1 cellular context compared by ENCODE assay signal in the genomic region with DNA sequence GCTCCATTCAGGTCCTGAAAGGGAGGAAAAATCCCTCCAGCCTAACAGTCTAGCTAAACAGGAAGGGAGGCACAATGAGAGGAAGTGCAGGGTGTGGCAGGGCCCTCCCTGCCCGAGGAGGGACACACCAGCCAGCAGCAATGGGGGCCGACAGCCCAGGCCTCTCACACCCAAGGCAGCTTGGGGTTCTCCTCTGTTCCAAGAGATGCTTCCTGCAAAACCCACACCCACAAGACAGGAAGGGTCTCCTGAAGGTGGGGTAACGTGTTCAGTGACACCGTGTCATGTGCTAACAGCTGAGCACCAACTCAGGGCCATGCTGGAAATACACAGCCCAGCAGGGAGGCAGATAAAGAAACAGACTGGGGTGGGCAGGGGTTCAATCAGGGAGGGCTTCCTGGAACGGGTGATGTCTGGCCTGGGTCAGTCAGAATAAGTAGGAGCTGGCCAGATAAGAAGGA.
TF ChIP-seq lines count a peak whose summit lies in the region.

No MANE protein-coding gene starts in this region.

TF ChIP-seq in K562, 482 proteins besides CTCF, POLR2A, EP300 and RAD21 (continued from another document and continues in another):
- TF ChIP-seq SRF (CRISPR knock-in tag; IDR thresholded peaks at IDR 0.05) (no peak), HDAC3 (IDR thresholded peaks at IDR 0.05; ENCODE audit: borderline replicate concordance, partially characterized antibody) (no peak), RCOR1 (IDR thresholded peaks at IDR 0.05; ENCODE audit: borderline replicate concordance in 1 of 2, low read depth in 2 of 2, low read length in 2 of 2) (no peak), ZNF699 (CRISPR knock-in tag; IDR thresholded peaks at IDR 0.05; ENCODE audit: insufficient replicate concordance) (no peak), ZBTB7A (IDR thresholded peaks at IDR 0.05; ENCODE audit: borderline replicate concordance, control insufficient read depth, low read depth, low read length) (peak; percentile 15; the same call in 1 of the 2 replicates), SPI1 (IDR thresholded peaks at IDR 0.05; ENCODE audit: borderline replicate concordance, low read depth, low read length) (peak; percentile 89), CBFA2T3 (IDR thresholded peaks at IDR 0.05) (0 out of 2 replicates have a peak, but pooled peaks have one; percentile 13), POLR2AphosphoS5 (IDR thresholded peaks at IDR 0.05; ENCODE audit: control insufficient read depth, insufficient read depth, low read depth, low read length) (no peak), DDX20 (tag; IDR thresholded peaks at IDR 0.05; ENCODE audit: low read depth) (no peak), CHD1 (IDR thresholded peaks at IDR 0.05; ENCODE audit: low read length) (no peak), U2AF2 (optimal IDR thresholded peaks at IDR 0.05; ENCODE audit: low read depth, low read length) (no peak), ZBTB1 (CRISPR knock-in tag; IDR thresholded peaks at IDR 0.05; ENCODE audit: borderline replicate concordance, low read depth) (no peak), ZFP36 (IDR thresholded peaks at IDR 0.05; ENCODE audit: low read depth, low read length, partially characterized antibody) (peak; percentile 98), PCBP1 (IDR thresholded peaks at IDR 0.05; ENCODE audit: low read depth, low read length, poor library complexity, severe bottlenecking) (no peak), NFRKB (IDR thresholded peaks at IDR 0.05; ENCODE audit: low read depth) (no peak), RB1 (IDR thresholded peaks at IDR 0.05; ENCODE audit: low read depth) (no peak), RBM22 (IDR thresholded peaks at IDR 0.05; ENCODE audit: low read depth, low read length, poor library complexity, severe bottlenecking) (no peak), ZNF780A (CRISPR knock-in tag; IDR thresholded peaks at IDR 0.05) (no peak), BCOR (IDR thresholded peaks at IDR 0.05) (peak; percentile 25; the same call in 1 of the 2 replicates), ZNF253 (CRISPR knock-in tag; conservative IDR thresholded peaks at IDR 0.05) (no peak), CTBP1 (IDR thresholded peaks at IDR 0.05; ENCODE audit: borderline replicate concordance) (peak; percentile 14; the same call in 1 of the 2 replicates), ZC3H4 (CRISPR knock-in tag; IDR thresholded peaks at IDR 0.05; ENCODE audit: borderline replicate concordance) (0 out of 2 replicates have a peak, but pooled peaks have one; percentile 34), SNRNP70 (optimal IDR thresholded peaks at IDR 0.05; ENCODE audit: low read depth, low read length) (no peak), NFE2 (IDR thresholded peaks at IDR 0.05; ENCODE audit: low read depth) (no peak)
- TF ChIP-seq, protein P1, sequence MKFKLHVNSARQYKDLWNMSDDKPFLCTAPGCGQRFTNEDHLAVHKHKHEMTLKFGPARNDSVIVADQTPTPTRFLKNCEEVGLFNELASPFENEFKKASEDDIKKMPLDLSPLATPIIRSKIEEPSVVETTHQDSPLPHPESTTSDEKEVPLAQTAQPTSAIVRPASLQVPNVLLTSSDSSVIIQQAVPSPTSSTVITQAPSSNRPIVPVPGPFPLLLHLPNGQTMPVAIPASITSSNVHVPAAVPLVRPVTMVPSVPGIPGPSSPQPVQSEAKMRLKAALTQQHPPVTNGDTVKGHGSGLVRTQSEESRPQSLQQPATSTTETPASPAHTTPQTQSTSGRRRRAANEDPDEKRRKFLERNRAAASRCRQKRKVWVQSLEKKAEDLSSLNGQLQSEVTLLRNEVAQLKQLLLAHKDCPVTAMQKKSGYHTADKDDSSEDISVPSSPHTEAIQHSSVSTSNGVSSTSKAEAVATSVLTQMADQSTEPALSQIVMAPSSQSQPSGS (CRISPR knock-in tag; IDR thresholded peaks at IDR 0.05): no peak
- TF ChIP-seq, protein P2, sequence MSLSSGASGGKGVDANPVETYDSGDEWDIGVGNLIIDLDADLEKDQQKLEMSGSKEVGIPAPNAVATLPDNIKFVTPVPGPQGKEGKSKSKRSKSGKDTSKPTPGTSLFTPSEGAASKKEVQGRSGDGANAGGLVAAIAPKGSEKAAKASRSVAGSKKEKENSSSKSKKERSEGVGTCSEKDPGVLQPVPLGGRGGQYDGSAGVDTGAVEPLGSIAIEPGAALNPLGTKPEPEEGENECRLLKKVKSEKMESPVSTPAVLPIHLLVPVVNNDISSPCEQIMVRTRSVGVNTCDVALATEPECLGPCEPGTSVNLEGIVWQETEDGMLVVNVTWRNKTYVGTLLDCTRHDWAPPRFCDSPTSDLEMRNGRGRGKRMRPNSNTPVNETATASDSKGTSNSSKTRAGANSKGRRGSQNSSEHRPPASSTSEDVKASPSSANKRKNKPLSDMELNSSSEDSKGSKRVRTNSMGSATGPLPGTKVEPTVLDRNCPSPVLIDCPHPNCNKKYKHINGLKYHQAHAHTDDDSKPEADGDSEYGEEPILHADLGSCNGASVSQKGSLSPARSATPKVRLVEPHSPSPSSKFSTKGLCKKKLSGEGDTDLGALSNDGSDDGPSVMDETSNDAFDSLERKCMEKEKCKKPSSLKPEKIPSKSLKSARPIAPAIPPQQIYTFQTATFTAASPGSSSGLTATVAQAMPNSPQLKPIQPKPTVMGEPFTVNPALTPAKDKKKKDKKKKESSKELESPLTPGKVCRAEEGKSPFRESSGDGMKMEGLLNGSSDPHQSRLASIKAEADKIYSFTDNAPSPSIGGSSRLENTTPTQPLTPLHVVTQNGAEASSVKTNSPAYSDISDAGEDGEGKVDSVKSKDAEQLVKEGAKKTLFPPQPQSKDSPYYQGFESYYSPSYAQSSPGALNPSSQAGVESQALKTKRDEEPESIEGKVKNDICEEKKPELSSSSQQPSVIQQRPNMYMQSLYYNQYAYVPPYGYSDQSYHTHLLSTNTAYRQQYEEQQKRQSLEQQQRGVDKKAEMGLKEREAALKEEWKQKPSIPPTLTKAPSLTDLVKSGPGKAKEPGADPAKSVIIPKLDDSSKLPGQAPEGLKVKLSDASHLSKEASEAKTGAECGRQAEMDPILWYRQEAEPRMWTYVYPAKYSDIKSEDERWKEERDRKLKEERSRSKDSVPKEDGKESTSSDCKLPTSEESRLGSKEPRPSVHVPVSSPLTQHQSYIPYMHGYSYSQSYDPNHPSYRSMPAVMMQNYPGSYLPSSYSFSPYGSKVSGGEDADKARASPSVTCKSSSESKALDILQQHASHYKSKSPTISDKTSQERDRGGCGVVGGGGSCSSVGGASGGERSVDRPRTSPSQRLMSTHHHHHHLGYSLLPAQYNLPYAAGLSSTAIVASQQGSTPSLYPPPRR (CRISPR knock-in tag; IDR thresholded peaks at IDR 0.05; ENCODE audit: borderline replicate concordance): no peak
- TF ChIP-seq, protein P3, sequence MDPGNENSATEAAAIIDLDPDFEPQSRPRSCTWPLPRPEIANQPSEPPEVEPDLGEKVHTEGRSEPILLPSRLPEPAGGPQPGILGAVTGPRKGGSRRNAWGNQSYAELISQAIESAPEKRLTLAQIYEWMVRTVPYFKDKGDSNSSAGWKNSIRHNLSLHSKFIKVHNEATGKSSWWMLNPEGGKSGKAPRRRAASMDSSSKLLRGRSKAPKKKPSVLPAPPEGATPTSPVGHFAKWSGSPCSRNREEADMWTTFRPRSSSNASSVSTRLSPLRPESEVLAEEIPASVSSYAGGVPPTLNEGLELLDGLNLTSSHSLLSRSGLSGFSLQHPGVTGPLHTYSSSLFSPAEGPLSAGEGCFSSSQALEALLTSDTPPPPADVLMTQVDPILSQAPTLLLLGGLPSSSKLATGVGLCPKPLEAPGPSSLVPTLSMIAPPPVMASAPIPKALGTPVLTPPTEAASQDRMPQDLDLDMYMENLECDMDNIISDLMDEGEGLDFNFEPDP (CRISPR knock-in tag; IDR thresholded peaks at IDR 0.05): no peak
- TF ChIP-seq, protein P4, sequence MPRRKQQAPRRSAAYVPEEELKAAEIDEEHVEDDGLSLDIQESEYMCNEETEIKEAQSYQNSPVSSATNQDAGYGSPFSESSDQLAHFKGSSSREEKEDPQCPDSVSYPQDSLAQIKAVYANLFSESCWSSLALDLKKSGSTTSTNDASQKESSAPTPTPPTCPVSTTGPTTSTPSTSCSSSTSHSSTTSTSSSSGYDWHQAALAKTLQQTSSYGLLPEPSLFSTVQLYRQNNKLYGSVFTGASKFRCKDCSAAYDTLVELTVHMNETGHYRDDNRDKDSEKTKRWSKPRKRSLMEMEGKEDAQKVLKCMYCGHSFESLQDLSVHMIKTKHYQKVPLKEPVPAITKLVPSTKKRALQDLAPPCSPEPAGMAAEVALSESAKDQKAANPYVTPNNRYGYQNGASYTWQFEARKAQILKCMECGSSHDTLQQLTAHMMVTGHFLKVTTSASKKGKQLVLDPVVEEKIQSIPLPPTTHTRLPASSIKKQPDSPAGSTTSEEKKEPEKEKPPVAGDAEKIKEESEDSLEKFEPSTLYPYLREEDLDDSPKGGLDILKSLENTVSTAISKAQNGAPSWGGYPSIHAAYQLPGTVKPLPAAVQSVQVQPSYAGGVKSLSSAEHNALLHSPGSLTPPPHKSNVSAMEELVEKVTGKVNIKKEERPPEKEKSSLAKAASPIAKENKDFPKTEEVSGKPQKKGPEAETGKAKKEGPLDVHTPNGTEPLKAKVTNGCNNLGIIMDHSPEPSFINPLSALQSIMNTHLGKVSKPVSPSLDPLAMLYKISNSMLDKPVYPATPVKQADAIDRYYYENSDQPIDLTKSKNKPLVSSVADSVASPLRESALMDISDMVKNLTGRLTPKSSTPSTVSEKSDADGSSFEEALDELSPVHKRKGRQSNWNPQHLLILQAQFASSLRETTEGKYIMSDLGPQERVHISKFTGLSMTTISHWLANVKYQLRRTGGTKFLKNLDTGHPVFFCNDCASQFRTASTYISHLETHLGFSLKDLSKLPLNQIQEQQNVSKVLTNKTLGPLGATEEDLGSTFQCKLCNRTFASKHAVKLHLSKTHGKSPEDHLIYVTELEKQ (CRISPR knock-in tag; IDR thresholded peaks at IDR 0.05): no peak
- TF ChIP-seq, protein P5, sequence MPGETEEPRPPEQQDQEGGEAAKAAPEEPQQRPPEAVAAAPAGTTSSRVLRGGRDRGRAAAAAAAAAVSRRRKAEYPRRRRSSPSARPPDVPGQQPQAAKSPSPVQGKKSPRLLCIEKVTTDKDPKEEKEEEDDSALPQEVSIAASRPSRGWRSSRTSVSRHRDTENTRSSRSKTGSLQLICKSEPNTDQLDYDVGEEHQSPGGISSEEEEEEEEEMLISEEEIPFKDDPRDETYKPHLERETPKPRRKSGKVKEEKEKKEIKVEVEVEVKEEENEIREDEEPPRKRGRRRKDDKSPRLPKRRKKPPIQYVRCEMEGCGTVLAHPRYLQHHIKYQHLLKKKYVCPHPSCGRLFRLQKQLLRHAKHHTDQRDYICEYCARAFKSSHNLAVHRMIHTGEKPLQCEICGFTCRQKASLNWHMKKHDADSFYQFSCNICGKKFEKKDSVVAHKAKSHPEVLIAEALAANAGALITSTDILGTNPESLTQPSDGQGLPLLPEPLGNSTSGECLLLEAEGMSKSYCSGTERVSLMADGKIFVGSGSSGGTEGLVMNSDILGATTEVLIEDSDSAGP (CRISPR knock-in tag; IDR thresholded peaks at IDR 0.05): no peak
- TF ChIP-seq, protein P6, sequence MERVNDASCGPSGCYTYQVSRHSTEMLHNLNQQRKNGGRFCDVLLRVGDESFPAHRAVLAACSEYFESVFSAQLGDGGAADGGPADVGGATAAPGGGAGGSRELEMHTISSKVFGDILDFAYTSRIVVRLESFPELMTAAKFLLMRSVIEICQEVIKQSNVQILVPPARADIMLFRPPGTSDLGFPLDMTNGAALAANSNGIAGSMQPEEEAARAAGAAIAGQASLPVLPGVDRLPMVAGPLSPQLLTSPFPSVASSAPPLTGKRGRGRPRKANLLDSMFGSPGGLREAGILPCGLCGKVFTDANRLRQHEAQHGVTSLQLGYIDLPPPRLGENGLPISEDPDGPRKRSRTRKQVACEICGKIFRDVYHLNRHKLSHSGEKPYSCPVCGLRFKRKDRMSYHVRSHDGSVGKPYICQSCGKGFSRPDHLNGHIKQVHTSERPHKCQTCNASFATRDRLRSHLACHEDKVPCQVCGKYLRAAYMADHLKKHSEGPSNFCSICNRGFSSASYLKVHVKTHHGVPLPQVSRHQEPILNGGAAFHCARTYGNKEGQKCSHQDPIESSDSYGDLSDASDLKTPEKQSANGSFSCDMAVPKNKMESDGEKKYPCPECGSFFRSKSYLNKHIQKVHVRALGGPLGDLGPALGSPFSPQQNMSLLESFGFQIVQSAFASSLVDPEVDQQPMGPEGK (CRISPR knock-in tag; IDR thresholded peaks at IDR 0.05; ENCODE audit: borderline replicate concordance): no peak
- TF ChIP-seq, protein P7, sequence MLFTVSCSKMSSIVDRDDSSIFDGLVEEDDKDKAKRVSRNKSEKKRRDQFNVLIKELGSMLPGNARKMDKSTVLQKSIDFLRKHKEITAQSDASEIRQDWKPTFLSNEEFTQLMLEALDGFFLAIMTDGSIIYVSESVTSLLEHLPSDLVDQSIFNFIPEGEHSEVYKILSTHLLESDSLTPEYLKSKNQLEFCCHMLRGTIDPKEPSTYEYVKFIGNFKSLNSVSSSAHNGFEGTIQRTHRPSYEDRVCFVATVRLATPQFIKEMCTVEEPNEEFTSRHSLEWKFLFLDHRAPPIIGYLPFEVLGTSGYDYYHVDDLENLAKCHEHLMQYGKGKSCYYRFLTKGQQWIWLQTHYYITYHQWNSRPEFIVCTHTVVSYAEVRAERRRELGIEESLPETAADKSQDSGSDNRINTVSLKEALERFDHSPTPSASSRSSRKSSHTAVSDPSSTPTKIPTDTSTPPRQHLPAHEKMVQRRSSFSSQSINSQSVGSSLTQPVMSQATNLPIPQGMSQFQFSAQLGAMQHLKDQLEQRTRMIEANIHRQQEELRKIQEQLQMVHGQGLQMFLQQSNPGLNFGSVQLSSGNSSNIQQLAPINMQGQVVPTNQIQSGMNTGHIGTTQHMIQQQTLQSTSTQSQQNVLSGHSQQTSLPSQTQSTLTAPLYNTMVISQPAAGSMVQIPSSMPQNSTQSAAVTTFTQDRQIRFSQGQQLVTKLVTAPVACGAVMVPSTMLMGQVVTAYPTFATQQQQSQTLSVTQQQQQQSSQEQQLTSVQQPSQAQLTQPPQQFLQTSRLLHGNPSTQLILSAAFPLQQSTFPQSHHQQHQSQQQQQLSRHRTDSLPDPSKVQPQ (CRISPR knock-in tag; IDR thresholded peaks at IDR 0.05; ENCODE audit: borderline replicate concordance): no peak
- TF ChIP-seq, protein P8, sequence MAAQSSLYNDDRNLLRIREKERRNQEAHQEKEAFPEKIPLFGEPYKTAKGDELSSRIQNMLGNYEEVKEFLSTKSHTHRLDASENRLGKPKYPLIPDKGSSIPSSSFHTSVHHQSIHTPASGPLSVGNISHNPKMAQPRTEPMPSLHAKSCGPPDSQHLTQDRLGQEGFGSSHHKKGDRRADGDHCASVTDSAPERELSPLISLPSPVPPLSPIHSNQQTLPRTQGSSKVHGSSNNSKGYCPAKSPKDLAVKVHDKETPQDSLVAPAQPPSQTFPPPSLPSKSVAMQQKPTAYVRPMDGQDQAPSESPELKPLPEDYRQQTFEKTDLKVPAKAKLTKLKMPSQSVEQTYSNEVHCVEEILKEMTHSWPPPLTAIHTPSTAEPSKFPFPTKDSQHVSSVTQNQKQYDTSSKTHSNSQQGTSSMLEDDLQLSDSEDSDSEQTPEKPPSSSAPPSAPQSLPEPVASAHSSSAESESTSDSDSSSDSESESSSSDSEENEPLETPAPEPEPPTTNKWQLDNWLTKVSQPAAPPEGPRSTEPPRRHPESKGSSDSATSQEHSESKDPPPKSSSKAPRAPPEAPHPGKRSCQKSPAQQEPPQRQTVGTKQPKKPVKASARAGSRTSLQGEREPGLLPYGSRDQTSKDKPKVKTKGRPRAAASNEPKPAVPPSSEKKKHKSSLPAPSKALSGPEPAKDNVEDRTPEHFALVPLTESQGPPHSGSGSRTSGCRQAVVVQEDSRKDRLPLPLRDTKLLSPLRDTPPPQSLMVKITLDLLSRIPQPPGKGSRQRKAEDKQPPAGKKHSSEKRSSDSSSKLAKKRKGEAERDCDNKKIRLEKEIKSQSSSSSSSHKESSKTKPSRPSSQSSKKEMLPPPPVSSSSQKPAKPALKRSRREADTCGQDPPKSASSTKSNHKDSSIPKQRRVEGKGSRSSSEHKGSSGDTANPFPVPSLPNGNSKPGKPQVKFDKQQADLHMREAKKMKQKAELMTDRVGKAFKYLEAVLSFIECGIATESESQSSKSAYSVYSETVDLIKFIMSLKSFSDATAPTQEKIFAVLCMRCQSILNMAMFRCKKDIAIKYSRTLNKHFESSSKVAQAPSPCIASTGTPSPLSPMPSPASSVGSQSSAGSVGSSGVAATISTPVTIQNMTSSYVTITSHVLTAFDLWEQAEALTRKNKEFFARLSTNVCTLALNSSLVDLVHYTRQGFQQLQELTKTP (IDR thresholded peaks at IDR 0.05; ENCODE audit: low read depth in 1 of 2, partially characterized antibody in 2 of 2): peak in 1 of 2 experiments; percentile 56
